Comparison of ENCODE assay signal across 1 cellular context in genomic region chr3:42804831-42805821, GRCh38.
TF ChIP-seq lines count a peak whose summit lies in the region.

No MANE protein-coding gene starts in this region.

TF ChIP-seq in HepG2, 621 proteins besides CTCF, POLR2A, EP300 and RAD21 (continued from another document and continues in another):
- TF ChIP-seq ZBTB34 (CRISPR knock-in tag; IDR thresholded peaks at IDR 0.05), result no peak
- no peak for TF ChIP-seq SRSF1 (optimal IDR thresholded peaks at IDR 0.05; ENCODE audit: low read depth, low read length)
- TF ChIP-seq ATF2 (CRISPR knock-in tag; IDR thresholded peaks at IDR 0.05), result no peak
- TF ChIP-seq TBP (CRISPR knock-in tag; IDR thresholded peaks at IDR 0.05), result no peak
- TF ChIP-seq PHF21A (CRISPR knock-in tag; IDR thresholded peaks at IDR 0.05), result peak; percentile 78
- peak; percentile 94 for TF ChIP-seq TFE3 (CRISPR knock-in tag; IDR thresholded peaks at IDR 0.05)
- TF ChIP-seq ZHX1 (CRISPR knock-in tag; IDR thresholded peaks at IDR 0.05; ENCODE audit: low read depth), result no peak
- TF ChIP-seq FOXK2 (IDR thresholded peaks at IDR 0.05), result no peak
- no peak for TF ChIP-seq ZXDC (CRISPR knock-in tag; IDR thresholded peaks at IDR 0.05)
- TF ChIP-seq NR3C1 (CRISPR knock-in tag; IDR thresholded peaks at IDR 0.05), result no peak
- TF ChIP-seq U2AF1 (optimal IDR thresholded peaks at IDR 0.05; ENCODE audit: low read depth, low read length), result no peak
- TF ChIP-seq ZNF280B (CRISPR knock-in tag; IDR thresholded peaks at IDR 0.05; ENCODE audit: borderline replicate concordance), result no peak
- TF ChIP-seq XBP1 (CRISPR knock-in tag; IDR thresholded peaks at IDR 0.05), result no peak
- TF ChIP-seq ZNF484 (CRISPR knock-in tag; IDR thresholded peaks at IDR 0.05; ENCODE audit: borderline replicate concordance, low read depth), result no peak
- no peak for TF ChIP-seq DNMT3B (CRISPR knock-in tag; conservative IDR thresholded peaks at IDR 0.05)
- TF ChIP-seq GFI1 (CRISPR knock-in tag; IDR thresholded peaks at IDR 0.05; ENCODE audit: borderline replicate concordance), result peak; percentile 96
- TF ChIP-seq KLF15 (CRISPR knock-in tag; IDR thresholded peaks at IDR 0.05; ENCODE audit: borderline replicate concordance), result no peak
- no peak for TF ChIP-seq ZNF530 (CRISPR knock-in tag; IDR thresholded peaks at IDR 0.05; ENCODE audit: low read depth)
- TF ChIP-seq ZNF260 (CRISPR knock-in tag; IDR thresholded peaks at IDR 0.05; ENCODE audit: borderline replicate concordance, low read depth), result no peak
- TF ChIP-seq MTA1 (CRISPR knock-in tag; IDR thresholded peaks at IDR 0.05; ENCODE audit: borderline replicate concordance), result peak; percentile 21; the same call in 1 of the 2 replicates
- TF ChIP-seq ZNF547 (CRISPR knock-in tag; IDR thresholded peaks at IDR 0.05), result no peak
- no peak for TF ChIP-seq CENPT (CRISPR knock-in tag; IDR thresholded peaks at IDR 0.05; ENCODE audit: low read depth)
- 0 out of 2 replicates have a peak, but pooled peaks have one; percentile 54 for TF ChIP-seq STAT6 (CRISPR knock-in tag; IDR thresholded peaks at IDR 0.05; ENCODE audit: borderline replicate concordance)
- no peak for TF ChIP-seq RELA (CRISPR knock-in tag; IDR thresholded peaks at IDR 0.05)
- TF ChIP-seq ZNF660 (CRISPR knock-in tag; IDR thresholded peaks at IDR 0.05; ENCODE audit: borderline replicate concordance, low read depth), result no peak
- no peak for TF ChIP-seq HDAC6 (IDR thresholded peaks at IDR 0.05; ENCODE audit: low read depth, low read length)
- TF ChIP-seq MLLT10 (CRISPR knock-in tag; IDR thresholded peaks at IDR 0.05), result no peak
- no peak for TF ChIP-seq PAF1 (CRISPR knock-in tag; IDR thresholded peaks at IDR 0.05)
- TF ChIP-seq ZFP82 (CRISPR knock-in tag; IDR thresholded peaks at IDR 0.05; ENCODE audit: borderline replicate concordance), result no peak
- TF ChIP-seq TP53 (CRISPR knock-in tag; conservative IDR thresholded peaks at IDR 0.05), result no peak
- no peak for TF ChIP-seq ETV6 (CRISPR knock-in tag; conservative IDR thresholded peaks at IDR 0.05)
- TF ChIP-seq PLRG1 (conservative IDR thresholded peaks at IDR 0.05), result no peak
- TF ChIP-seq TMF1 (CRISPR knock-in tag; IDR thresholded peaks at IDR 0.05; ENCODE audit: low read depth), result no peak
- no peak for TF ChIP-seq ZNF577 (CRISPR knock-in tag; IDR thresholded peaks at IDR 0.05; ENCODE audit: borderline replicate concordance, low read depth)
- TF ChIP-seq ARHGAP35 (CRISPR knock-in tag; IDR thresholded peaks at IDR 0.05; ENCODE audit: borderline replicate concordance), result peak; percentile 68; the same call in 1 of the 2 replicates
- TF ChIP-seq IRF9 (CRISPR knock-in tag; IDR thresholded peaks at IDR 0.05; ENCODE audit: borderline replicate concordance), result no peak
- no peak for TF ChIP-seq SRF (IDR thresholded peaks at IDR 0.05; ENCODE audit: low read depth, low read length)
- TF ChIP-seq ZNF569 (CRISPR knock-in tag; IDR thresholded peaks at IDR 0.05; ENCODE audit: borderline replicate concordance), result no peak
- no peak for TF ChIP-seq KLF9 (CRISPR knock-in tag; IDR thresholded peaks at IDR 0.05; ENCODE audit: low read depth)
- no peak for TF ChIP-seq ZNF720 (CRISPR knock-in tag; IDR thresholded peaks at IDR 0.05)
- no peak for TF ChIP-seq PHF20 (CRISPR knock-in tag; IDR thresholded peaks at IDR 0.05)
- no peak for TF ChIP-seq TOPORS (CRISPR knock-in tag; IDR thresholded peaks at IDR 0.05)
- no peak; the same call in 1 of the 2 replicates for TF ChIP-seq FOXO1 (CRISPR knock-in tag; IDR thresholded peaks at IDR 0.05)
- TF ChIP-seq ZNF432 (CRISPR knock-in tag; IDR thresholded peaks at IDR 0.05; ENCODE audit: borderline replicate concordance), result no peak
- no peak for TF ChIP-seq ZNF513 (CRISPR knock-in tag; conservative IDR thresholded peaks at IDR 0.05)
- TF ChIP-seq MBD4 (IDR thresholded peaks at IDR 0.05; ENCODE audit: borderline replicate concordance, low read length), result no peak
- no peak; the same call in 1 of the 2 replicates for TF ChIP-seq SOX5 (CRISPR knock-in tag; IDR thresholded peaks at IDR 0.05; ENCODE audit: borderline replicate concordance)
- TF ChIP-seq NFE2 (CRISPR knock-in tag; IDR thresholded peaks at IDR 0.05), result no peak
- peak; percentile 3; the same call in 1 of the 2 replicates for TF ChIP-seq ZNF546 (CRISPR knock-in tag; conservative IDR thresholded peaks at IDR 0.05)
- no peak for TF ChIP-seq ZNF282 (IDR thresholded peaks at IDR 0.05; ENCODE audit: partially characterized antibody)
- no peak for TF ChIP-seq NONO (IDR thresholded peaks at IDR 0.05)
- no peak for TF ChIP-seq NONO (CRISPR knock-in tag; conservative IDR thresholded peaks at IDR 0.05)
